ENCODE assay signal across 1 cellular context in the genomic region with DNA sequence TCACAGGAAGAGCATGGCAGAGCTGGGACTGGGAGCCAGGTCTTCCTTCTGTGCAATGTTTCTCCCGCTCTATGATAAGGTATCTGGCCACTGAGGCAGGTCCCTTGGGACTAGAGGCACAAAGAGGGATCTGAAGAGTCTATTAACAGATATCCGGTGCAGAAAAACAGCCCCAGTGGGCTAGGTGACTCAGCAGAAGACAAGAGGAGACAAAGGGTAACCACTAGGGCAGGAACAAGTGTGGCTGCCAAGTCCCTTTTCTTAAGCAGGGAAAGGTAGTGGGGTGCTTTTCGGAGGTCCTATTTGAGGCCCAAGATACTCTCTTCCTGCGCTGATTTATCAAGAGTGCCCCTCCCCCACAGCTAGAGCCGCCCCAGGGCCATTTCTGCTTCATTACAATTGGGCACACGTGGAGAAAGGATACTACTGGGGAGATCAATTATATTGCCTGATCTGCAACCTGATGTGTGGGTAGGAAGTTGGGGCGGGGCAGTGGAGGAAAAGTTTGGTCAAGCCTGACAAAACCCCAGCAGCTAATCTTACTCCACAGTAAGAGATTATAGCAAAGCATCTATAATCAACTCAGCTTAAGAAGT.
TF ChIP-seq lines count a peak whose summit lies in the region.

A gene with protein sequence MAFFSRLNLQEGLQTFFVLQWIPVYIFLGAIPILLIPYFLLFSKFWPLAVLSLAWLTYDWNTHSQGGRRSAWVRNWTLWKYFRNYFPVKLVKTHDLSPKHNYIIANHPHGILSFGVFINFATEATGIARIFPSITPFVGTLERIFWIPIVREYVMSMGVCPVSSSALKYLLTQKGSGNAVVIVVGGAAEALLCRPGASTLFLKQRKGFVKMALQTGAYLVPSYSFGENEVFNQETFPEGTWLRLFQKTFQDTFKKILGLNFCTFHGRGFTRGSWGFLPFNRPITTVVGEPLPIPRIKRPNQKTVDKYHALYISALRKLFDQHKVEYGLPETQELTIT (plus strand): TSS at position 546 of the 596 bp plus-strand sequence. CDS start 100 bp downstream, outside the sequence.

TF ChIP-seq in GM23338, 12 proteins besides CTCF, POLR2A, EP300 and RAD21 (continued from another document):
- TF ChIP-seq, protein P1, sequence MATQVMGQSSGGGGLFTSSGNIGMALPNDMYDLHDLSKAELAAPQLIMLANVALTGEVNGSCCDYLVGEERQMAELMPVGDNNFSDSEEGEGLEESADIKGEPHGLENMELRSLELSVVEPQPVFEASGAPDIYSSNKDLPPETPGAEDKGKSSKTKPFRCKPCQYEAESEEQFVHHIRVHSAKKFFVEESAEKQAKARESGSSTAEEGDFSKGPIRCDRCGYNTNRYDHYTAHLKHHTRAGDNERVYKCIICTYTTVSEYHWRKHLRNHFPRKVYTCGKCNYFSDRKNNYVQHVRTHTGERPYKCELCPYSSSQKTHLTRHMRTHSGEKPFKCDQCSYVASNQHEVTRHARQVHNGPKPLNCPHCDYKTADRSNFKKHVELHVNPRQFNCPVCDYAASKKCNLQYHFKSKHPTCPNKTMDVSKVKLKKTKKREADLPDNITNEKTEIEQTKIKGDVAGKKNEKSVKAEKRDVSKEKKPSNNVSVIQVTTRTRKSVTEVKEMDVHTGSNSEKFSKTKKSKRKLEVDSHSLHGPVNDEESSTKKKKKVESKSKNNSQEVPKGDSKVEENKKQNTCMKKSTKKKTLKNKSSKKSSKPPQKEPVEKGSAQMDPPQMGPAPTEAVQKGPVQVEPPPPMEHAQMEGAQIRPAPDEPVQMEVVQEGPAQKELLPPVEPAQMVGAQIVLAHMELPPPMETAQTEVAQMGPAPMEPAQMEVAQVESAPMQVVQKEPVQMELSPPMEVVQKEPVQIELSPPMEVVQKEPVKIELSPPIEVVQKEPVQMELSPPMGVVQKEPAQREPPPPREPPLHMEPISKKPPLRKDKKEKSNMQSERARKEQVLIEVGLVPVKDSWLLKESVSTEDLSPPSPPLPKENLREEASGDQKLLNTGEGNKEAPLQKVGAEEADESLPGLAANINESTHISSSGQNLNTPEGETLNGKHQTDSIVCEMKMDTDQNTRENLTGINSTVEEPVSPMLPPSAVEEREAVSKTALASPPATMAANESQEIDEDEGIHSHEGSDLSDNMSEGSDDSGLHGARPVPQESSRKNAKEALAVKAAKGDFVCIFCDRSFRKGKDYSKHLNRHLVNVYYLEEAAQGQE (IDR thresholded peaks at IDR 0.05; ENCODE audit: unreplicated experiment), result no peak
- TF ChIP-seq ZNF114 (CRISPR knock-in tag; IDR thresholded peaks at IDR 0.05), result no peak
- no peak for TF ChIP-seq JUNB (IDR thresholded peaks at IDR 0.05; ENCODE audit: unreplicated experiment)
- TF ChIP-seq, protein P2, sequence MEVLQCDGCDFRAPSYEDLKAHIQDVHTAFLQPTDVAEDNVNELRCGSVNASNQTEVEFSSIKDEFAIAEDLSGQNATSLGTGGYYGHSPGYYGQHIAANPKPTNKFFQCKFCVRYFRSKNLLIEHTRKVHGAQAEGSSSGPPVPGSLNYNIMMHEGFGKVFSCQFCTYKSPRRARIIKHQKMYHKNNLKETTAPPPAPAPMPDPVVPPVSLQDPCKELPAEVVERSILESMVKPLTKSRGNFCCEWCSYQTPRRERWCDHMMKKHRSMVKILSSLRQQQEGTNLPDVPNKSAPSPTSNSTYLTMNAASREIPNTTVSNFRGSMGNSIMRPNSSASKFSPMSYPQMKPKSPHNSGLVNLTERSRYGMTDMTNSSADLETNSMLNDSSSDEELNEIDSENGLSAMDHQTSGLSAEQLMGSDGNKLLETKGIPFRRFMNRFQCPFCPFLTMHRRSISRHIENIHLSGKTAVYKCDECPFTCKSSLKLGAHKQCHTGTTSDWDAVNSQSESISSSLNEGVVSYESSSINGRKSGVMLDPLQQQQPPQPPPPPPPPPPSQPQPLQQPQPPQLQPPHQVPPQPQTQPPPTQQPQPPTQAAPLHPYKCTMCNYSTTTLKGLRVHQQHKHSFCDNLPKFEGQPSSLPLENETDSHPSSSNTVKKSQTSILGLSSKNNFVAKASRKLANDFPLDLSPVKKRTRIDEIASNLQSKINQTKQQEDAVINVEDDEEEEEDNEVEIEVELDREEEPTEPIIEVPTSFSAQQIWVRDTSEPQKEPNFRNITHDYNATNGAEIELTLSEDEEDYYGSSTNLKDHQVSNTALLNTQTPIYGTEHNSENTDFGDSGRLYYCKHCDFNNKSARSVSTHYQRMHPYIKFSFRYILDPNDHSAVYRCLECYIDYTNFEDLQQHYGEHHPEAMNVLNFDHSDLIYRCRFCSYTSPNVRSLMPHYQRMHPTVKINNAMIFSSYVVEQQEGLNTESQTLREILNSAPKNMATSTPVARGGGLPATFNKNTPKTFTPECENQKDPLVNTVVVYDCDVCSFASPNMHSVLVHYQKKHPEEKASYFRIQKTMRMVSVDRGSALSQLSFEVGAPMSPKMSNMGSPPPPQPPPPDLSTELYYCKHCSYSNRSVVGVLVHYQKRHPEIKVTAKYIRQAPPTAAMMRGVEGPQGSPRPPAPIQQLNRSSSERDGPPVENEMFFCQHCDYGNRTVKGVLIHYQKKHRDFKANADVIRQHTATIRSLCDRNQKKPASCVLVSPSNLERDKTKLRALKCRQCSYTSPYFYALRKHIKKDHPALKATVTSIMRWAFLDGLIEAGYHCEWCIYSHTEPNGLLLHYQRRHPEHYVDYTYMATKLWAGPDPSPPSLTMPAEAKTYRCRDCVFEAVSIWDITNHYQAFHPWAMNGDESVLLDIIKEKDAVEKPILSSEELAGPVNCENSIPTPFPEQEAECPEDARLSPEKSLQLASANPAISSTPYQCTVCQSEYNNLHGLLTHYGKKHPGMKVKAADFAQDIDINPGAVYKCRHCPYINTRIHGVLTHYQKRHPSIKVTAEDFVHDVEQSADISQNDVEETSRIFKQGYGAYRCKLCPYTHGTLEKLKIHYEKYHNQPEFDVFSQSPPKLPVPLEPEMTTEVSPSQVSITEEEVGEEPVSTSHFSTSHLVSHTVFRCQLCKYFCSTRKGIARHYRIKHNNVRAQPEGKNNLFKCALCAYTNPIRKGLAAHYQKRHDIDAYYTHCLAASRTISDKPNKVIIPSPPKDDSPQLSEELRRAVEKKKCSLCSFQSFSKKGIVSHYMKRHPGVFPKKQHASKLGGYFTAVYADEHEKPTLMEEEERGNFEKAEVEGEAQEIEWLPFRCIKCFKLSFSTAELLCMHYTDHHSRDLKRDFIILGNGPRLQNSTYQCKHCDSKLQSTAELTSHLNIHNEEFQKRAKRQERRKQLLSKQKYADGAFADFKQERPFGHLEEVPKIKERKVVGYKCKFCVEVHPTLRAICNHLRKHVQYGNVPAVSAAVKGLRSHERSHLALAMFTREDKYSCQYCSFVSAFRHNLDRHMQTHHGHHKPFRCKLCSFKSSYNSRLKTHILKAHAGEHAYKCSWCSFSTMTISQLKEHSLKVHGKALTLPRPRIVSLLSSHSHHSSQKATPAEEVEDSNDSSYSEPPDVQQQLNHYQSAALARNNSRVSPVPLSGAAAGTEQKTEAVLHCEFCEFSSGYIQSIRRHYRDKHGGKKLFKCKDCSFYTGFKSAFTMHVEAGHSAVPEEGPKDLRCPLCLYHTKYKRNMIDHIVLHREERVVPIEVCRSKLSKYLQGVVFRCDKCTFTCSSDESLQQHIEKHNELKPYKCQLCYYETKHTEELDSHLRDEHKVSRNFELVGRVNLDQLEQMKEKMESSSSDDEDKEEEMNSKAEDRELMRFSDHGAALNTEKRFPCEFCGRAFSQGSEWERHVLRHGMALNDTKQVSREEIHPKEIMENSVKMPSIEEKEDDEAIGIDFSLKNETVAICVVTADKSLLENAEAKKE (CRISPR knock-in tag; IDR thresholded peaks at IDR 0.05), result no peak
- no peak for TF ChIP-seq POLR2AphosphoS5 (IDR thresholded peaks at IDR 0.05; ENCODE audit: low read depth)
- TF ChIP-seq NANOG (IDR thresholded peaks at IDR 0.05; ENCODE audit: borderline replicate concordance), result no peak
- TF ChIP-seq CREB1 (CRISPR knock-in tag; IDR thresholded peaks at IDR 0.05; ENCODE audit: low read depth), result no peak
- TF ChIP-seq ZNF331 (CRISPR knock-in tag; IDR thresholded peaks at IDR 0.05; ENCODE audit: low read depth), result no peak
- TF ChIP-seq, protein P3, sequence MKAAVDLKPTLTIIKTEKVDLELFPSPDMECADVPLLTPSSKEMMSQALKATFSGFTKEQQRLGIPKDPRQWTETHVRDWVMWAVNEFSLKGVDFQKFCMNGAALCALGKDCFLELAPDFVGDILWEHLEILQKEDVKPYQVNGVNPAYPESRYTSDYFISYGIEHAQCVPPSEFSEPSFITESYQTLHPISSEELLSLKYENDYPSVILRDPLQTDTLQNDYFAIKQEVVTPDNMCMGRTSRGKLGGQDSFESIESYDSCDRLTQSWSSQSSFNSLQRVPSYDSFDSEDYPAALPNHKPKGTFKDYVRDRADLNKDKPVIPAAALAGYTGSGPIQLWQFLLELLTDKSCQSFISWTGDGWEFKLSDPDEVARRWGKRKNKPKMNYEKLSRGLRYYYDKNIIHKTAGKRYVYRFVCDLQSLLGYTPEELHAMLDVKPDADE (IDR thresholded peaks at IDR 0.05), result no peak
- TF ChIP-seq STAT1 (IDR thresholded peaks at IDR 0.05; ENCODE audit: unreplicated experiment), result no peak
